ENCODE assay signal across 9 cellular contexts in genomic region chr1:221335161-221336101, GRCh38.
DNase-seq lines count a peak whose midpoint lies in the region; ATAC-seq, FAIRE-seq and TF ChIP-seq lines count a peak whose summit lies in the region.
"Had no signal": no experiment of that assay in that cellular context is flagged by ENCODE, and none has a peak within 500 bp of the region (broad histone marks: within the 10 kb centered on the region; RNA-seq: fewer than 3 reads in every experiment).

No MANE protein-coding gene starts in this region.

- H3F3A ChIP-seq in SK-N-SH (replicated peaks; ENCODE audit: insufficient read depth) = peaks cover 5% of the 10 kb centered on the region

- H3K9me3 ChIP-seq in SK-N-SH = peaks cover 18% of the 10 kb centered on the region

- TF ChIP-seq EP300 in SK-N-SH (IDR thresholded peaks at IDR 0.05; ENCODE audit: borderline replicate concordance in 1 of 2, low read depth in 1 of 2, low read length in 1 of 2) = peak in 1 of 2 experiments; percentile 89; a peak in 2 of 4 replicates

- WGBS in SK-N-SH (ENCODE audit: low lambda C conversion rate) = 21% methylated on average over 5 of the region's 5 CpGs

- peak; percentile 64 for FAIRE-seq in frontal cortex (lab: Jason Lieb, UNC)
- FAIRE-seq: colon had no signal

- CTCF ChIA-PET in SK-N-SH (lab: Yijun Ruan, JAX) = interaction anchor here (0.6 to 1.1 kb wide), 2 partner anchors 462 to 1661 kb away, joined by 3 read pairs; no protein-coding TSS in a partner anchor

- DNase-seq in EL (peak; percentile 96), SK-N-SH (peak; percentile 4), frontal cortex (ENCODE audit: low spot score in 2 of 2) (peak; percentile 11 to 12), putamen (ENCODE audit: low spot score) (peak; percentile 88), SW 1271 (lab: John Stamatoyannopoulos, UW) (no peak), NCI-H1694 (lab: John Stamatoyannopoulos, UW) (no peak)
- DNase-seq in stimulated activated CD4-positive, alpha-beta T cell treated with anti-CD3 and anti-CD28 coated beads, Interleukin-2, amount 100 ng/mL, for 48 hours = no peak

- no peaks in the 10 kb centered on the region for H3K27me3 ChIP-seq in SK-N-SH (ENCODE audit: insufficient read depth)

- H4K20me1 ChIP-seq in SK-N-SH (ENCODE audit: insufficient read depth) = no peaks in the 10 kb centered on the region

- H3K4me1 ChIP-seq in SK-N-SH (ENCODE audit: control insufficient read depth in 1 of 2, insufficient read depth in 2 of 2, low read depth in 1 of 2, low read length in 1 of 2) = peaks cover 19 to 20% of the 10 kb centered on the region in 2 experiments

- H2AFZ ChIP-seq in SK-N-SH (ENCODE audit: low read depth) = peak overlapping the region; percentile 50

- no peaks in the 10 kb centered on the region for H3K79me2 ChIP-seq in SK-N-SH (ENCODE audit: insufficient read depth)

- H3K4me2 ChIP-seq in SK-N-SH = peak overlapping the region; percentile 53

- H3K9ac ChIP-seq in SK-N-SH = peak overlapping the region; percentile 42

- POLR2A ChIA-PET in SK-N-SH (lab: Yijun Ruan, JAX) = no interaction called here

- peak overlapping the region; percentile 85 to 89 for H3K27ac ChIP-seq in SK-N-SH (ENCODE audit: low read depth in 2 of 2, low read length in 1 of 2)

- ATAC-seq in GM18858 (IDR thresholded peaks at IDR 0.05; ENCODE audit: unreplicated experiment) = no peak

- H3K36me3 ChIP-seq in SK-N-SH (replicated peaks in 1 of 2; ENCODE audit: control insufficient read depth in 1 of 2, insufficient read depth in 2 of 2, low read length in 1 of 2) = peaks cover 0 to 6% of the 10 kb centered on the region in 2 experiments

- TF ChIP-seq CTCF in SK-N-SH (IDR thresholded peaks at IDR 0.05) = no peak

- TF ChIP-seq RAD21 in SK-N-SH (IDR thresholded peaks at IDR 0.05; ENCODE audit: low read length) = no peak

- H3K9me2 ChIP-seq in SK-N-SH = no peaks in the 10 kb centered on the region

- H3K4me3 ChIP-seq in SK-N-SH (ENCODE audit: low read depth in 2 of 2, low read length in 1 of 2) = peak overlapping the region in 1 of 2 experiments; percentile 15; a peak in 2 of 4 replicates

TF ChIP-seq in SK-N-SH, 30 proteins besides CTCF, POLR2A, EP300 and RAD21 (continues in another document):
- no peak for TF ChIP-seq TAF1 (IDR thresholded peaks at IDR 0.05; ENCODE audit: borderline replicate concordance, low read depth, low read length)
- peak; percentile 89 for TF ChIP-seq NFIC (IDR thresholded peaks at IDR 0.05; ENCODE audit: borderline replicate concordance)
- peak; percentile 54; the same call in 1 of the 2 replicates for TF ChIP-seq MAX (IDR thresholded peaks at IDR 0.05; ENCODE audit: low read depth)
- peak; percentile 49; the same call in 1 of the 2 replicates for TF ChIP-seq SIN3A (IDR thresholded peaks at IDR 0.05; ENCODE audit: borderline replicate concordance, low read depth, low read length)
- no peak for TF ChIP-seq USF2 (IDR thresholded peaks at IDR 0.05; ENCODE audit: borderline replicate concordance, low read depth, low read length)
- TF ChIP-seq TCF12 (IDR thresholded peaks at IDR 0.05) = peak; percentile 94
- no peak for TF ChIP-seq MXI1 (IDR thresholded peaks at IDR 0.05; ENCODE audit: low read depth, low read length)
- TF ChIP-seq SMC3 (IDR thresholded peaks at IDR 0.05; ENCODE audit: low read depth, low read length) = no peak
- peak; percentile 52; the same call in 1 of the 2 replicates for TF ChIP-seq MEF2A (IDR thresholded peaks at IDR 0.05; ENCODE audit: borderline replicate concordance, low read depth)
- TF ChIP-seq PBX3 (IDR thresholded peaks at IDR 0.05) = peak; percentile 91
- TF ChIP-seq CHD2 (IDR thresholded peaks at IDR 0.05; ENCODE audit: low read length, partially characterized antibody) = no peak
- TF ChIP-seq YY1 (IDR thresholded peaks at IDR 0.05; ENCODE audit: low read depth) = no peak
- TF ChIP-seq TEAD4 (IDR thresholded peaks at IDR 0.05; ENCODE audit: borderline replicate concordance, insufficient read depth) = peak; percentile 97
- TF ChIP-seq ELF1 (IDR thresholded peaks at IDR 0.05) = 0 out of 2 replicates have a peak, but pooled peaks have one; percentile 32
- no peak for TF ChIP-seq FOXJ3 (CRISPR knock-in tag; IDR thresholded peaks at IDR 0.05)
- TF ChIP-seq FOSL2 (IDR thresholded peaks at IDR 0.05; ENCODE audit: borderline replicate concordance, low read depth) = peak; percentile 33; the same call in 1 of the 2 replicates
- no peak; the same call in 1 of the 2 replicates for TF ChIP-seq GATA2 (CRISPR knock-in tag; IDR thresholded peaks at IDR 0.05)
- TF ChIP-seq POLR2AphosphoS5 (IDR thresholded peaks at IDR 0.05; ENCODE audit: low read depth, low read length) = peak; percentile 71; the same call in 1 of the 2 replicates
- peak; percentile 96 for TF ChIP-seq JUND (IDR thresholded peaks at IDR 0.05)
- no peak for TF ChIP-seq RFX5 (IDR thresholded peaks at IDR 0.05; ENCODE audit: low read length)
- peak; percentile 75 for TF ChIP-seq FOXM1 (IDR thresholded peaks at IDR 0.05; ENCODE audit: low read depth)
- no peak for TF ChIP-seq GABPA (IDR thresholded peaks at IDR 0.05; ENCODE audit: low read depth)
- no peak for TF ChIP-seq REST (IDR thresholded peaks at IDR 0.05; ENCODE audit: low read depth, low read length)
- no peak for TF ChIP-seq NRF1 (IDR thresholded peaks at IDR 0.05; ENCODE audit: low read depth, low read length)
- 0 out of 2 replicates have a peak, but pooled peaks have one; percentile 18 for TF ChIP-seq USF1 (IDR thresholded peaks at IDR 0.05; ENCODE audit: borderline replicate concordance, low read depth)
- TF ChIP-seq RXRA (IDR thresholded peaks at IDR 0.05; ENCODE audit: borderline replicate concordance, low read depth) = peak; percentile 85
- no peak for TF ChIP-seq EZH2phosphoT487 (IDR thresholded peaks at IDR 0.05; ENCODE audit: borderline replicate concordance, low read depth)
- no peak for TF ChIP-seq IRF3 (IDR thresholded peaks at IDR 0.05; ENCODE audit: low read depth, low read length)

Comparison
In these comparisons a context has a peak if more than half of its experiments do, and no peak if none do; other contexts are left out.
1. DNase-seq: peak in EL (single experiment), SK-N-SH (single experiment), frontal cortex (2 of 2) and putamen (single experiment); none in SW 1271 (0 of 2), NCI-H1694 (single experiment) and stimulated activated CD4-positive, alpha-beta T cell treated with anti-CD3 and anti-CD28 coated beads, Interleukin-2, amount 100 ng/mL, for 48 hours (0 of 2).